9 cellular contexts compared by ENCODE assay signal in the genomic region with DNA sequence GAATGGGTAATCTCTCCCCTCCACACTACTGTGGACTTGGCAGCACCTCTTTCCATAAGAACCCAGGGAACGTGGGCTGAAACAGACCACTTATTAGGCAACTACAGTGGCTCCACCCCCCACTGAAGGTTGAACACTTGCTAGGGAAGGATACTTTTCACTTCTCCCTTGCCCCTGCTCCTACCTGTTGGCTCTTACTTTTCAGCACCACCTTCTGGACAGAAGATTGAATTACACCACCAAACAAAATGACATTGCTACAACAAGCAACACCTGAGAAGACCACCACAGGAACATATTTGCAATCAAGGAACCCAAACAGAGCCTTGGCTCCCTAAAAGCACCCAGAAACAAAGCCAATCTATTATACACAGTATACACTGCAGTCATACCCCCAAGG.
DNase-seq lines count a peak whose midpoint lies in the region; ATAC-seq and TF ChIP-seq lines count a peak whose summit lies in the region.
"Had no signal": no experiment of that assay in that cellular context is flagged by ENCODE, and none has a peak within 500 bp of the region (broad histone marks: within the 10 kb centered on the region; RNA-seq: fewer than 3 reads in every experiment).

No MANE protein-coding gene starts in this region.

- H3K9me3 ChIP-seq in ascending aorta (no peaks in the 10 kb centered on the region), vagina (no peaks in the 10 kb centered on the region), prostate gland (no peaks in the 10 kb centered on the region)

- H3K27ac ChIP-seq in foreskin keratinocyte (no peak overlapping the region), ascending aorta (no peak overlapping the region), vagina (no peak overlapping the region), prostate gland (no peak overlapping the region)
- H3K27ac ChIP-seq: HL-60 had no signal

- H3K36me3 ChIP-seq in ascending aorta (no peaks in the 10 kb centered on the region), vagina (no peaks in the 10 kb centered on the region), prostate gland (no peaks in the 10 kb centered on the region)

- peaks cover 51% of the 10 kb centered on the region for H3K27me3 ChIP-seq in foreskin keratinocyte
- H3K27me3 ChIP-seq in ascending aorta, result no peaks in the 10 kb centered on the region
- no peaks in the 10 kb centered on the region for H3K27me3 ChIP-seq in vagina
- H3K27me3 ChIP-seq in prostate gland (replicated peaks; ENCODE audit: insufficient read depth), result no peaks in the 10 kb centered on the region

- ATAC-seq in foreskin keratinocyte, result peak; percentile 37
- ATAC-seq in GM18873 (IDR thresholded peaks at IDR 0.05; ENCODE audit: low FRiP score, unreplicated experiment), result no peak

- H3K4me1 ChIP-seq in foreskin keratinocyte (no peaks in the 10 kb centered on the region), ascending aorta (no peaks in the 10 kb centered on the region), vagina (no peaks in the 10 kb centered on the region), prostate gland (replicated peaks) (peaks cover 3% of the 10 kb centered on the region)

- peak; percentile 25 for TF ChIP-seq CTCF in AG09319 (IDR thresholded peaks at IDR 0.05; ENCODE audit: low read depth, low read length)
- TF ChIP-seq CTCF in foreskin keratinocyte (conservative IDR thresholded peaks at IDR 0.05), result peak; percentile 58
- TF ChIP-seq CTCF in ascending aorta (IDR thresholded peaks at IDR 0.05), result peak in 1 of 3 experiments; percentile 13
- TF ChIP-seq CTCF in vagina (IDR thresholded peaks at IDR 0.05), result no peak
- TF ChIP-seq CTCF in prostate gland (IDR thresholded peaks at IDR 0.05), result peak in 1 of 4 experiments; percentile 15

- intact Hi-C loops in ascending aorta (cut with DNase I) (no loop called here), vagina (cut with DNase I) (no loop called here), prostate gland (cut with DNase I) (no loop called here)

- TF ChIP-seq POLR2A in vagina (IDR thresholded peaks at IDR 0.05), result no peak
- TF ChIP-seq POLR2A in prostate gland (IDR thresholded peaks at IDR 0.05), result no peak

- H3K4me3 ChIP-seq in ascending aorta (no peak overlapping the region), vagina (no peak overlapping the region), prostate gland (no peak overlapping the region)

- DNase-seq in AG09319 (ENCODE audit: extremely low read depth, low read depth) (no peak), GM19240 (ENCODE audit: insufficient read length, low spot score) (peak; percentile 19), OCI-M1 (lab: John Stamatoyannopoulos, UW) (peak; percentile 54), foreskin keratinocyte (no peak), ascending aorta (ENCODE audit: low spot score in 2 of 2) (no peak), vagina (ENCODE audit: extremely low spot score in 2 of 2) (no peak), prostate gland (ENCODE audit: low spot score) (no peak)

- WGBS in prostate gland, result 72% methylated on average over 1 of the region's 1 CpG

Comparison
In these comparisons a context has a peak if more than half of its experiments do, and no peak if none do; other contexts are left out.
1. DNase-seq: peak in GM19240 (single experiment) and OCI-M1 (single experiment); none in AG09319 (single experiment), foreskin keratinocyte (0 of 2), ascending aorta (0 of 2), vagina (0 of 2) and prostate gland (single experiment).
2. CTCF ChIP-seq: peak in AG09319 (single experiment) and foreskin keratinocyte (single experiment); none in vagina (0 of 3).